In genomic region chr5:159899067-159900049, GRCh38 we compare ENCODE assay signal across 16 cellular contexts. TPM values are rescaled to one million over a fixed set of nuclear protein-coding genes. Genes with fewer than 3 reads are reported as not detected.
A peak's percentile ranks its signal among the peaks of the same experiment; 100 is the strongest.
DNase-seq lines count a peak whose midpoint lies in the region; ATAC-seq and TF ChIP-seq lines count a peak whose summit lies in the region.
"Had no signal": no experiment of that assay in that cellular context is flagged by ENCODE, and none has a peak within 500 bp of the region (broad histone marks: within the 10 kb centered on the region; RNA-seq: fewer than 3 reads in every experiment).

No MANE protein-coding gene starts in this region.

- H3K9me3 Mint-ChIP-seq in neural progenitor cell = no peaks in the 10 kb centered on the region
- H3K9me3 Mint-ChIP-seq: naive thymus-derived CD8-positive, alpha-beta T cell had no signal

- CTCF ChIA-PET in Panc1 (lab: Charles Lee) = no interaction called here

- peak overlapping the region; percentile 26 for H3K27ac Mint-ChIP-seq in neural progenitor cell
- H3K27ac Mint-ChIP-seq: naive thymus-derived CD8-positive, alpha-beta T cell had no signal

- H3K9me3 ChIP-seq in Panc1 (ENCODE audit: control insufficient read depth, insufficient read depth, low read depth, low read length) = no peaks in the 10 kb centered on the region
- no peaks in the 10 kb centered on the region for H3K9me3 ChIP-seq in neural progenitor cell (ENCODE audit: low read depth)

- BruUV-seq in Panc1 (replicated peaks; lab: Mats Ljungman, UMichigan) = no TSS peak

- H3K4me3 Mint-ChIP-seq in neural progenitor cell = no peak overlapping the region
- H3K4me3 Mint-ChIP-seq: naive thymus-derived CD8-positive, alpha-beta T cell had no signal

- POLR2A ChIA-PET in Panc1 (lab: Charles Lee) = interaction anchor here (0.6 kb wide), 1 partner anchor 454 kb away, joined by 3 read pairs; no protein-coding TSS in a partner anchor

- H3K4me1 ChIP-seq in Panc1 (ENCODE audit: control insufficient read depth, insufficient read depth, low read length) (peaks cover 16% of the 10 kb centered on the region), neural progenitor cell (no peaks in the 10 kb centered on the region)

- no peak overlapping the region for H2AFZ ChIP-seq in neural progenitor cell (replicated peaks)

- no peaks in the 10 kb centered on the region for H3K79me2 ChIP-seq in neural progenitor cell (ENCODE audit: low read depth)

- no peak overlapping the region for H3K9ac ChIP-seq in neural progenitor cell

- intact Hi-C loops in Panc1 (cut with micrococcal nuclease; ENCODE audit: unreplicated experiment) = no loop called here

- H3F3A ChIP-seq in neural progenitor cell (ENCODE audit: low read depth) = no peaks in the 10 kb centered on the region

- no peak for TF ChIP-seq CTCF in Panc1 (IDR thresholded peaks at IDR 0.05)
- TF ChIP-seq CTCF in choroid plexus epithelial cell (conservative IDR thresholded peaks at IDR 0.05; ENCODE audit: low read depth, low read length) = no peak
- TF ChIP-seq CTCF in neural progenitor cell (IDR thresholded peaks at IDR 0.05) = no peak

- H3K36me3 Mint-ChIP-seq in neural progenitor cell = no peaks in the 10 kb centered on the region
- H3K36me3 Mint-ChIP-seq: naive thymus-derived CD8-positive, alpha-beta T cell had no signal

- in situ Hi-C loops in Panc1 (cut with HindIII; ENCODE audit: low pct_unique_long_range_greater_than_20kb, low sequenced_read_pairs) = no loop called here

- no peak overlapping the region for H3K4me2 ChIP-seq in neural progenitor cell

- H3K4me1 Mint-ChIP-seq in neural progenitor cell = peaks cover 18% of the 10 kb centered on the region
- H3K4me1 Mint-ChIP-seq: naive thymus-derived CD8-positive, alpha-beta T cell had no signal

- no peak overlapping the region for H3K27ac ChIP-seq in Panc1 (ENCODE audit: low read length)
- no peak overlapping the region for H3K27ac ChIP-seq in neural progenitor cell

- H3K36me3 ChIP-seq in Panc1 (ENCODE audit: control insufficient read depth, insufficient read depth, low read length) (no peaks in the 10 kb centered on the region), neural progenitor cell (no peaks in the 10 kb centered on the region)

- no peak overlapping the region for H3K4me3 ChIP-seq in Panc1 (ENCODE audit: low read depth in 2 of 2, low read length in 2 of 2)
- H3K4me3 ChIP-seq in choroid plexus epithelial cell (ENCODE audit: low read depth, low read length) = no peak overlapping the region
- H3K4me3 ChIP-seq in neural progenitor cell = no peak overlapping the region

- H3K27me3 ChIP-seq in Panc1 (ENCODE audit: control insufficient read depth, insufficient read depth, low read length) = no peaks in the 10 kb centered on the region
- H3K27me3 ChIP-seq in neural progenitor cell = no peaks in the 10 kb centered on the region

- no peaks in the 10 kb centered on the region for H4K20me1 ChIP-seq in neural progenitor cell (ENCODE audit: low read depth)

- ATAC-seq in Panc1 (peak; percentile 24; the same call in 1 of the 2 replicates), GM21526 (IDR thresholded peaks at IDR 0.05; ENCODE audit: low FRiP score, unreplicated experiment) (no peak), HG02759 (IDR thresholded peaks at IDR 0.05; ENCODE audit: unreplicated experiment) (no peak)
- ATAC-seq: HepG2; naive thymus-derived CD8-positive, alpha-beta T cell had no signal

- peak; percentile 92 for DNase-seq in EH (ENCODE audit: low read depth)
- no peak for DNase-seq in Panc1 (ENCODE audit: low read depth, low spot score)
- DNase-seq in choroid plexus epithelial cell (ENCODE audit: low read depth) = peak; percentile 58
- no peak for DNase-seq in neural progenitor cell (ENCODE audit: low spot score)
- DNase-seq in NCI-H2171 (lab: John Stamatoyannopoulos, UW) = no peak
- no peak for DNase-seq in UCSD-AML1 (lab: John Stamatoyannopoulos, UW; ENCODE audit: unreplicated experiment)
- DNase-seq: activated CD4-positive, alpha-beta T cell treated with anti-CD3 and anti-CD28 coated beads for 48 hours; activated CD8-positive, alpha-beta memory T cell treated with anti-CD3 and anti-CD28 coated beads, Interleukin-2, amount 50 U/mL, for 48 hours; C1 segment of cervical spinal cord; naive thymus-derived CD8-positive, alpha-beta T cell; NCI-H1092; Right ventricle myocardium superior; T1000 had no signal

- H3K27me3 Mint-ChIP-seq in neural progenitor cell (ENCODE audit: insufficient read depth, low read depth) = peaks cover 5% of the 10 kb centered on the region

RNA-seq across cellular contexts. Expression of gene ADRA1B, which starts 16.9 kb away (rescaled TPM):
- 8.3 TPM for total RNA-seq in Panc1 (2021; ENCODE audit: unreplicated experiment)
- polyA plus RNA-seq in Panc1 (2012; ENCODE audit: insufficient read length) = 13.6 TPM
- total RNA-seq in neural progenitor cell (ENCODE audit: low replicate concordance) = 0.59 TPM in 1 of 2 replicates, not detected in the other
- total RNA-seq: HepG2; naive thymus-derived CD8-positive, alpha-beta T cell had no signal
- polyA plus RNA-seq: HepG2; naive thymus-derived CD8-positive, alpha-beta T cell had no signal

Comparison
In these comparisons a context has a peak if more than half of its experiments do, and no peak if none do; other contexts are left out.
1. DNase-seq: peak in EH (single experiment) and choroid plexus epithelial cell (single experiment); none in Panc1 (single experiment), neural progenitor cell (single experiment), NCI-H2171 (single experiment) and UCSD-AML1 (single experiment).